10 cellular contexts compared by ENCODE assay signal in the genomic region with DNA sequence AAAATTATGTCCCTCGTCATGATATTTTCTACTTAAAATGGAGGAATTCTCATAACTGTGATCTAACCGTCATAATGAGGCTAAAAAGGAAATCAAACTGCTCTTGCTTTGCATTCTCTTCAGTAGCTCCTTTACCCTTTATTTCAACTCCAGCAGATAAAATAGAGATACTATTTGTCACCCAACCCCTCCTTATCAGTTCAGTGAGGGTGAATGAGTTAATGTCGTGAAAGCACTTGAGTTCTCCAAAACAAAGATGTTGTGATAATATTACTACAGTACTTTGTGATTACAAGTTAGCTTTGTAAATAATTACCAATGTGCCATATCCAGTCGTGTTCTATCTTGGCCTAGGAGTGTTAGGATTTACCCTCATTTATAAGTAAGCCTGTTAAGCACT.
DNase-seq lines count a peak whose midpoint lies in the region; ATAC-seq and TF ChIP-seq lines count a peak whose summit lies in the region.
"Had no signal": no experiment of that assay in that cellular context is flagged by ENCODE, and none has a peak within 500 bp of the region (broad histone marks: within the 10 kb centered on the region; RNA-seq: fewer than 3 reads in every experiment).

No MANE protein-coding gene starts in this region.

- intact Hi-C loops in OCI-LY7 (cut with micrococcal nuclease; ENCODE audit: unreplicated experiment) (no loop called here), psoas muscle (cut with DNase I) (loop anchor here in 1 of 2 donors (5.0 kb wide), 1 partner anchor 41 kb away; no protein-coding TSS in a partner anchor), head of caudate nucleus (cut with DNase I) (no loop called here)

- H3K4me1 ChIP-seq in OCI-LY7 (ENCODE audit: insufficient read depth, low read length, poor library complexity, severe bottlenecking) = peaks cover 37% of the 10 kb centered on the region
- H3K4me1 ChIP-seq in duodenal mucosa (ENCODE audit: control insufficient read depth in 1 of 2, insufficient read depth in 2 of 2, low read length in 2 of 2) = peaks cover 7 to 15% of the 10 kb centered on the region in 2 donors
- peaks cover 29% of the 10 kb centered on the region for H3K4me1 ChIP-seq in psoas muscle

- H3K36me3 Mint-ChIP-seq in activated CD4-positive, alpha-beta T cell treated with anti-CD3 and anti-CD28 coated beads, Interleukin-2, amount 10 ng/mL, durations not matched to agents 7 days and 5 days (ENCODE audit: low read depth) = peaks cover 4% of the 10 kb centered on the region

- no peak overlapping the region for H3K9ac ChIP-seq in duodenal mucosa (ENCODE audit: low read depth in 1 of 2, low read length in 2 of 2)

- H3K27me3 Mint-ChIP-seq in activated CD4-positive, alpha-beta T cell treated with anti-CD3 and anti-CD28 coated beads, Interleukin-2, amount 10 ng/mL, durations not matched to agents 7 days and 5 days = no peaks in the 10 kb centered on the region

- H3K4me3 ChIP-seq in OCI-LY7 (ENCODE audit: low read depth, low read length, poor library complexity, severe bottlenecking) (peak overlapping the region; percentile 96), duodenal mucosa (ENCODE audit: low read depth in 1 of 2, low read length in 2 of 2) (peak overlapping the region; percentile 70 to 82), psoas muscle (peak overlapping the region; percentile 98)

- H3K9me3 Mint-ChIP-seq in activated CD4-positive, alpha-beta T cell treated with anti-CD3 and anti-CD28 coated beads, Interleukin-2, amount 10 ng/mL, durations not matched to agents 7 days and 5 days = peaks cover 5% of the 10 kb centered on the region

- H3K36me3 ChIP-seq in OCI-LY7 (ENCODE audit: insufficient read depth, low read length) (peaks cover 41% of the 10 kb centered on the region), duodenal mucosa (ENCODE audit: control insufficient read depth in 1 of 2, insufficient read depth in 2 of 2, low read length in 2 of 2) (no peaks in the 10 kb centered on the region), psoas muscle (ENCODE audit: insufficient read depth in 1 of 2, low read depth in 1 of 2) (no peaks in the 10 kb centered on the region)
- H3K36me3 ChIP-seq: adrenal gland had no signal

- peak overlapping the region; percentile 99 for H3K4me3 Mint-ChIP-seq in activated CD4-positive, alpha-beta T cell treated with anti-CD3 and anti-CD28 coated beads, Interleukin-2, amount 10 ng/mL, durations not matched to agents 7 days and 5 days

- H3K27ac ChIP-seq in OCI-LY7 (ENCODE audit: low read depth, low read length, poor library complexity, severe bottlenecking) (no peak overlapping the region), duodenal mucosa (ENCODE audit: low read depth, low read length) (no peak overlapping the region), psoas muscle (peak overlapping the region; percentile 91)

- H3K27me3 ChIP-seq in duodenal mucosa (ENCODE audit: control insufficient read depth in 1 of 2, insufficient read depth in 2 of 2, low read length in 2 of 2) = no peaks in the 10 kb centered on the region
- no peaks in the 10 kb centered on the region for H3K27me3 ChIP-seq in psoas muscle (ENCODE audit: insufficient read depth in 3 of 3, low read length in 2 of 3)
- H3K27me3 ChIP-seq: adrenal gland had no signal

- H3K9me3 ChIP-seq in OCI-LY7 (ENCODE audit: low read length) (peaks cover 20% of the 10 kb centered on the region; the same call in 1 of the 2 replicates), duodenal mucosa (ENCODE audit: control insufficient read depth in 1 of 2, low read length in 2 of 2) (no peaks in the 10 kb centered on the region), psoas muscle (no peaks in the 10 kb centered on the region)
- H3K9me3 ChIP-seq: adrenal gland had no signal

- no peak overlapping the region; the same call in 1 of the 2 replicates for H2AFZ ChIP-seq in OCI-LY7 (ENCODE audit: low read length)

- 55 to 71% (median 60%) methylated on average over 4 of the region's 4 CpGs for WGBS in psoas muscle, 3 donors

- H3K4me1 Mint-ChIP-seq in activated CD4-positive, alpha-beta T cell treated with anti-CD3 and anti-CD28 coated beads, Interleukin-2, amount 10 ng/mL, durations not matched to agents 7 days and 5 days = peaks cover 29% of the 10 kb centered on the region

- no peak for TF ChIP-seq CTCF in OCI-LY7 (conservative IDR thresholded peaks at IDR 0.05; ENCODE audit: low read length)
- TF ChIP-seq CTCF in psoas muscle (IDR thresholded peaks at IDR 0.05) = no peak

- no peaks in the 10 kb centered on the region for H3K9me2 ChIP-seq in OCI-LY7 (ENCODE audit: insufficient read depth, low read length)

- POLR2A ChIA-PET in activated CD4-positive, alpha-beta T cell treated with anti-CD3 and anti-CD28 coated beads, Interleukin-2, amount 10 ng/mL, durations not matched to agents 7 days and 5 days (lab: Charles Lee) = no interaction called here
- POLR2A ChIA-PET in OCI-LY7 (lab: Charles Lee) = interaction anchor here (0.6 to 1.4 kb wide), 4 partner anchors 10 to 1210 kb away, joined by 3 to 4 read pairs (median 4); partner anchors contain the start of gene CCDC174

- ATAC-seq in psoas muscle = no peak
- ATAC-seq in GM18861 (IDR thresholded peaks at IDR 0.05; ENCODE audit: unreplicated experiment) = no peak

- peaks cover 13% of the 10 kb centered on the region; the same call in 1 of the 2 replicates for H4K20me1 ChIP-seq in OCI-LY7 (ENCODE audit: insufficient read depth, low read length)

- DNase-seq in activated CD4-positive, alpha-beta T cell treated with anti-CD3 and anti-CD28 coated beads, Interleukin-2, amount 10 ng/mL, durations not matched to agents 7 days and 5 days = no peak
- no peak for DNase-seq in activated CD4-positive, alpha-beta T cell treated with anti-CD3 and anti-CD28 coated beads, Interleukin-2, amount 50 U/mL, for 48 hours
- DNase-seq in OCI-LY7 (ENCODE audit: low spot score) (no peak), psoas muscle (no peak), head of caudate nucleus (no peak), mucosa of gallbladder (ENCODE audit: low spot score) (no peak)
- DNase-seq: NCI-H1048 had no signal

- peaks cover 44% of the 10 kb centered on the region for H3K79me2 ChIP-seq in OCI-LY7 (ENCODE audit: insufficient read depth, low read depth, low read length)

- CTCF ChIA-PET in activated CD4-positive, alpha-beta T cell treated with anti-CD3 and anti-CD28 coated beads, Interleukin-2, amount 10 ng/mL, durations not matched to agents 7 days and 5 days (lab: Charles Lee) = interaction anchor here (1.0 kb wide), 2 partner anchors 14 to 97 kb away, joined by 3 to 4 read pairs; no protein-coding TSS in a partner anchor
- CTCF ChIA-PET in OCI-LY7 (lab: Charles Lee; ENCODE audit: unreplicated experiment) = no interaction called here

- BruUV-seq in OCI-LY7 (replicated peaks; lab: Mats Ljungman, UMichigan) = TSS peak; percentile 37

- H3K4me2 ChIP-seq in OCI-LY7 (ENCODE audit: low read length) = peak overlapping the region; percentile 82

- H3K27ac Mint-ChIP-seq in activated CD4-positive, alpha-beta T cell treated with anti-CD3 and anti-CD28 coated beads, Interleukin-2, amount 10 ng/mL, durations not matched to agents 7 days and 5 days = no peak overlapping the region
